Comparison of ENCODE assay signal across 18 cellular contexts in genomic region chr21:36821032-36821299, GRCh38.
"Had no signal": no experiment of that assay in that cellular context is flagged by ENCODE, and none has a peak within 500 bp of the region (broad histone marks: within the 10 kb centered on the region; RNA-seq: fewer than 3 reads in every experiment).

No MANE protein-coding gene starts in this region.

- DNase-seq: MM.1S, NCI-H1092 treated with DMSO at 0.1 percent for 48 hours, NCI-H1436, NCI-H1694, NCI-H187 treated with DMSO at 0.1 percent for 48 hours, NCI-H2029 treated with DMSO at 0.1 percent for 48 hours, NCI-H226, NCI-H446, NCI-H510A, NCI-H524 treated with DMSO at 0.1 percent for 48 hours, NCI-H69, NCI-H774, PC-3, SHP77 had no signal

- FAIRE-seq: HepG2, K562 had no signal

- H3K9ac ChIP-seq: KMS-11 had no signal

- H3K4me2 ChIP-seq: KMS-11 had no signal

- H3K27ac ChIP-seq: KMS-11, RWPE1 had no signal

- H3K4me3 ChIP-seq: K562 had no signal
